16 cellular contexts compared by ENCODE assay signal in genomic region chr10:131856441-131857094, GRCh38.
"Had no signal": no experiment of that assay in that cellular context is flagged by ENCODE, and none has a peak within 500 bp of the region (broad histone marks: within the 10 kb centered on the region; RNA-seq: fewer than 3 reads in every experiment).

No MANE protein-coding gene starts in this region.

- H3K9me3 Mint-ChIP-seq: activated CD4-positive, alpha-beta T cell treated with anti-CD3 and anti-CD28 coated beads, Interleukin-2, amount 10 ng/mL, durations not matched to agents 24 days and 14 days; activated CD8-positive, alpha-beta T cell treated with anti-CD3 and anti-CD28 coated beads for 36 hours; activated T-cell treated with anti-CD3 and anti-CD28 coated beads, Interleukin-2, amount 50 U/mL, for 4 hours; effector memory CD8-positive, alpha-beta T cell; immature natural killer cell; mesothelial cell of epicardium; nephron; stimulated activated naive CD8-positive, alpha-beta T cell treated with anti-CD3 and anti-CD28 coated beads, Interleukin-15, Interleukin-2, amounts not matched to agents 100 ng/mL and 50 ng/mL, for 24 hours had no signal

- H3K36me3 Mint-ChIP-seq: activated naive CD8-positive, alpha-beta T cell; immature natural killer cell; mesothelial cell of epicardium had no signal

- H3K36me3 ChIP-seq: upper lobe of right lung had no signal

- H3K9me3 ChIP-seq: upper lobe of right lung had no signal

- DNase-seq: activated CD4-positive, alpha-beta T cell treated with anti-CD3 and anti-CD28 coated beads, Interleukin-2, amount 10 ng/mL, durations not matched to agents 24 days and 14 days; activated CD8-positive, alpha-beta T cell treated with anti-CD3 and anti-CD28 coated beads for 36 hours; activated T-cell treated with anti-CD3 and anti-CD28 coated beads, Interleukin-2, amount 50 U/mL, for 4 hours; dermis blood vessel endothelial cell; effector memory CD8-positive, alpha-beta T cell; immature natural killer cell; nucleus accumbens; stimulated activated CD4-positive, alpha-beta T cell treated with anti-CD3 and anti-CD28 coated beads, Interleukin-2, amount 100 ng/mL, for 24 hours; T-helper 1 cell; T1000 had no signal

- H3K4me1 ChIP-seq: upper lobe of right lung had no signal

- H3K4me3 ChIP-seq: lung, upper lobe of right lung had no signal

- ATAC-seq: activated CD8-positive, alpha-beta T cell treated with anti-CD3 and anti-CD28 coated beads for 36 hours; activated T-cell treated with anti-CD3 and anti-CD28 coated beads, Interleukin-2, amount 50 U/mL, for 4 hours; effector memory CD8-positive, alpha-beta T cell; upper lobe of right lung had no signal

- H3K27ac ChIP-seq: upper lobe of right lung had no signal

- H3K27ac Mint-ChIP-seq: activated CD4-positive, alpha-beta T cell treated with anti-CD3 and anti-CD28 coated beads, Interleukin-2, amount 10 ng/mL, durations not matched to agents 24 days and 14 days; activated CD8-positive, alpha-beta T cell treated with anti-CD3 and anti-CD28 coated beads for 36 hours; activated naive CD8-positive, alpha-beta T cell; effector memory CD8-positive, alpha-beta T cell; immature natural killer cell; mesothelial cell of epicardium; nephron; stimulated activated naive CD8-positive, alpha-beta T cell treated with anti-CD3 and anti-CD28 coated beads, Interleukin-15, Interleukin-2, amounts not matched to agents 100 ng/mL and 50 ng/mL, for 24 hours had no signal

- H3K4me1 Mint-ChIP-seq: activated CD4-positive, alpha-beta T cell treated with anti-CD3 and anti-CD28 coated beads, Interleukin-2, amount 10 ng/mL, durations not matched to agents 24 days and 14 days; immature natural killer cell; mesothelial cell of epicardium; nephron had no signal

- H3K4me3 Mint-ChIP-seq: activated CD4-positive, alpha-beta T cell treated with anti-CD3 and anti-CD28 coated beads, Interleukin-2, amount 10 ng/mL, durations not matched to agents 24 days and 14 days; activated CD8-positive, alpha-beta T cell treated with anti-CD3 and anti-CD28 coated beads for 36 hours; activated naive CD8-positive, alpha-beta T cell; activated T-cell treated with anti-CD3 and anti-CD28 coated beads, Interleukin-2, amount 50 U/mL, for 4 hours; effector memory CD8-positive, alpha-beta T cell; immature natural killer cell; mesothelial cell of epicardium; nephron; stimulated activated naive CD8-positive, alpha-beta T cell treated with anti-CD3 and anti-CD28 coated beads, Interleukin-15, Interleukin-2, amounts not matched to agents 100 ng/mL and 50 ng/mL, for 24 hours had no signal
